1 cellular context compared by ENCODE assay signal in genomic region chr10:29322918-29323317, GRCh38.
TF ChIP-seq lines count a peak whose summit lies in the region.

No MANE protein-coding gene starts in this region.

TF ChIP-seq in HepG2, 621 proteins besides CTCF, POLR2A, EP300 and RAD21 (continued from another document):
- no peak for TF ChIP-seq TBX2 (CRISPR knock-in tag; IDR thresholded peaks at IDR 0.05; ENCODE audit: borderline replicate concordance)
TF ChIP-seq in HepG2: peak in this region for 0.
